ENCODE assay signal across 8 cellular contexts in the genomic region with DNA sequence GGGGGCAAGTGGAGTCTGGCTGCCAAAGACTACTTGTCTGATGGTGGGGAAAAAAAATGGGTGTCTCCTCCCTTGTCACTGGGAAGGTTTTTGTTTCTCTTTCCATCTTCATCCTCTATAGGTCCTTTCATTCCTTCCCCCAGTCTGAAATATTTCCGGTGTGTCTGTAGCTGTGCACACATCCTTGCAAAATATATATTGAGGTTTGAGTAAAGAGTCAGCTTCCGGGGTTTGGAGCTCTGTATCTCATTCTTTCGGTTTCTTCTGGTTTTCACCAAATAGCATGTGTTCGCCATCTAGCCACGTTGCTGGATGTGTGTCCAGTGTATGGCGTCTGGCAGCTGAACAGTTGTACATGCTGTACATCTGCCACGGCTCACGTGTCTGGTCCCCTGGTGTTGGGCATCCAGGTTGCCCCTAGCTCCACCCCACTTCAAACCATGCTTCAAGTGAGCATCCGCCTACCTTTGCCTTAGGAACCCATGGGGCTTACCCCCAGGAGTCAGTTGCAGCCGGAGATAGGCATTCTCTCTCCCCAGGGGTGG.
A peak's percentile ranks its signal among the peaks of the same experiment; 100 is the strongest.
DNase-seq lines count a peak whose midpoint lies in the region; ATAC-seq, FAIRE-seq and TF ChIP-seq lines count a peak whose summit lies in the region.

No MANE protein-coding gene starts in this region.

- no peaks in the 10 kb centered on the region for H3K9me3 ChIP-seq in BE2C

- TF ChIP-seq CTCF in GM13977 (IDR thresholded peaks at IDR 0.05; ENCODE audit: extremely low read depth, insufficient read depth, missing control alignments) (no peak), BE2C (IDR thresholded peaks at IDR 0.05; ENCODE audit: low read depth, low read length) (no peak)

- no peak overlapping the region for H3K4me3 ChIP-seq in BE2C (ENCODE audit: low read depth, low read length)

- peak; percentile 57 for ATAC-seq in HG02610 (IDR thresholded peaks at IDR 0.05; ENCODE audit: unreplicated experiment)

- H3K27me3 ChIP-seq in BE2C: no peaks in the 10 kb centered on the region

- DNase-seq in GM13977 (ENCODE audit: low spot score) (peak; percentile 82), NOMO-1 treated with dmso at 0.1 percent for 144 hours (lab: John Stamatoyannopoulos, UW; ENCODE audit: unreplicated experiment) (peak; percentile 67), superior temporal gyrus (ENCODE audit: extremely low spot score) (no peak), frontal cortex (ENCODE audit: low spot score in 2 of 2) (no peak), BE2C (no peak)
- peak; percentile 38 for DNase-seq in activated effector memory CD4-positive, alpha-beta T cell treated with Interleukin-2 at 50 U/mL for 16 hours
- DNase-seq in stimulated activated CD4-positive, alpha-beta T cell treated with anti-CD3 and anti-CD28 coated beads, Interleukin-15, amount 100 ng/mL, for 1 hour (ENCODE audit: low read depth in 1 of 2, low spot score in 1 of 2): peak; percentile 17 to 28

- no peak for FAIRE-seq in frontal cortex (lab: Jason Lieb, UNC)

- no peaks in the 10 kb centered on the region for H3K36me3 ChIP-seq in BE2C

- in situ Hi-C loops in GM13977 (cut with MboI; ENCODE audit: low pct_unique_long_range_greater_than_20kb, low sequenced_read_pairs, unreplicated experiment): loop anchor here (25.0 kb wide), 1 partner anchor 137 kb away; the partner anchor contains the start of genes SIPA1L3 and WDR87

- no peaks in the 10 kb centered on the region for H3K4me1 ChIP-seq in BE2C

Comparison
In these comparisons a context has a peak if more than half of its experiments do, and no peak if none do; other contexts are left out.
1. DNase-seq: peak in GM13977 (single experiment), NOMO-1 treated with dmso at 0.1 percent for 144 hours (single experiment), activated effector memory CD4-positive, alpha-beta T cell treated with Interleukin-2 at 50 U/mL for 16 hours (single experiment) and stimulated activated CD4-positive, alpha-beta T cell treated with anti-CD3 and anti-CD28 coated beads, Interleukin-15, amount 100 ng/mL, for 1 hour (2 of 2); none in superior temporal gyrus (single experiment), frontal cortex (0 of 2) and BE2C (single experiment).